In genomic region chr3:14133188-14133800, GRCh38 we compare ENCODE assay signal across 24 cellular contexts. TPM values are rescaled to one million over a fixed set of nuclear protein-coding genes. Genes with fewer than 3 reads are reported as not detected.
DNase-seq lines count a peak whose midpoint lies in the region; ATAC-seq, FAIRE-seq and TF ChIP-seq lines count a peak whose summit lies in the region.
"Had no signal": no experiment of that assay in that cellular context is flagged by ENCODE, and none has a peak within 500 bp of the region (broad histone marks: within the 10 kb centered on the region; RNA-seq: fewer than 3 reads in every experiment).

No MANE protein-coding gene starts in this region.

- in situ Hi-C loops in K562 (cut with MboI), result no loop called here

- DNase-seq in stimulated activated naive CD8-positive, alpha-beta T cell treated with anti-CD3 and anti-CD28 coated beads, Interleukin-15, amount 100 ng/mL, for 72 hours, result no peak
- DNase-seq in K562 (ENCODE audit: extremely low read depth in 1 of 4, low spot score in 3 of 4) (no peak), mesenteric fat pad (ENCODE audit: low spot score) (peak; percentile 79), upper lobe of right lung (no peak), SK-N-DZ (ENCODE audit: low spot score) (no peak), Calu3 (no peak), cerebellar nuclear complex (lab: John Stamatoyannopoulos, UW) (no peak)
- DNase-seq: activated CD4-positive, alpha-beta T cell treated with anti-CD3 and anti-CD28 coated beads, Interleukin-2, amount 10 ng/mL, durations not matched to agents 24 days and 14 days; activated CD8-positive, alpha-beta memory T cell treated with anti-CD3 and anti-CD28 coated beads, Interleukin-2, amount 50 U/mL, for 4 hours; activated naive CD4-positive, alpha-beta T cell treated with anti-CD3 and anti-CD28 coated beads for 36 hours; CD8-positive, alpha-beta T cell; DND-41; heart left ventricle; NCI-H1694 treated with DMSO at 0.1 percent for 48 hours; NCI-H82; right lobe of liver; Right ventricle myocardium superior; thyroid gland had no signal

- no peaks in the 10 kb centered on the region for H3K4me1 ChIP-seq in K562 (replicated peaks in 1 of 2; ENCODE audit: control insufficient read depth in 2 of 2, insufficient read depth in 2 of 2, low read length in 2 of 2)
- no peaks in the 10 kb centered on the region for H3K4me1 ChIP-seq in upper lobe of right lung
- H3K4me1 ChIP-seq: thyroid gland had no signal

- H3K4me3 ChIP-seq in K562, result no peak overlapping the region
- H3K4me3 ChIP-seq in upper lobe of right lung, result no peak overlapping the region
- H3K4me3 ChIP-seq: ascending aorta, heart left ventricle, right lobe of liver, thyroid gland had no signal

- peak overlapping the region; percentile 45 for H3K27ac Mint-ChIP-seq in stimulated activated naive CD8-positive, alpha-beta T cell treated with anti-CD3 and anti-CD28 coated beads, Interleukin-15, Interleukin-2, amounts not matched to agents 100 ng/mL and 50 ng/mL, for 24 hours
- H3K27ac Mint-ChIP-seq in stimulated activated naive CD8-positive, alpha-beta T cell treated with anti-CD3 and anti-CD28 coated beads, Interleukin-15, amount 100 ng/mL, for 72 hours, result peak overlapping the region in 1 of 2 donors; percentile 69
- no peak overlapping the region for H3K27ac Mint-ChIP-seq in Calu3 (ENCODE audit: unreplicated experiment)
- H3K27ac Mint-ChIP-seq: activated CD4-positive, alpha-beta T cell treated with anti-CD3 and anti-CD28 coated beads, Interleukin-2, amount 10 ng/mL, durations not matched to agents 24 days and 14 days; activated naive CD4-positive, alpha-beta T cell treated with anti-CD3 and anti-CD28 coated beads for 36 hours; CD8-positive, alpha-beta T cell had no signal

- H3K9me3 Mint-ChIP-seq in stimulated activated naive CD8-positive, alpha-beta T cell treated with anti-CD3 and anti-CD28 coated beads, Interleukin-15, Interleukin-2, amounts not matched to agents 100 ng/mL and 50 ng/mL, for 24 hours, result no peaks in the 10 kb centered on the region
- no peaks in the 10 kb centered on the region for H3K9me3 Mint-ChIP-seq in stimulated activated naive CD8-positive, alpha-beta T cell treated with anti-CD3 and anti-CD28 coated beads, Interleukin-15, amount 100 ng/mL, for 72 hours
- no peaks in the 10 kb centered on the region for H3K9me3 Mint-ChIP-seq in Calu3 (ENCODE audit: low read depth, unreplicated experiment)
- H3K9me3 Mint-ChIP-seq: activated naive CD4-positive, alpha-beta T cell treated with anti-CD3 and anti-CD28 coated beads for 36 hours; CD8-positive, alpha-beta T cell had no signal

- H3K36me3 Mint-ChIP-seq in stimulated activated naive CD8-positive, alpha-beta T cell treated with anti-CD3 and anti-CD28 coated beads, Interleukin-15, Interleukin-2, amounts not matched to agents 100 ng/mL and 50 ng/mL, for 24 hours (ENCODE audit: low read depth), result peaks cover 73% of the 10 kb centered on the region
- H3K36me3 Mint-ChIP-seq in Calu3 (ENCODE audit: insufficient read depth, unreplicated experiment), result peaks cover 47% of the 10 kb centered on the region

- ATAC-seq in stimulated activated naive CD8-positive, alpha-beta T cell treated with anti-CD3 and anti-CD28 coated beads, Interleukin-15, amount 100 ng/mL, for 72 hours, result no peak
- ATAC-seq in K562 (no peak), upper lobe of right lung (peak; percentile 21)
- ATAC-seq: CD8-positive, alpha-beta T cell; heart left ventricle had no signal

- peaks cover 7% of the 10 kb centered on the region for H3K79me2 ChIP-seq in K562 (ENCODE audit: control insufficient read depth, insufficient read depth, low read length)

- H3K4me2 ChIP-seq in K562 (ENCODE audit: insufficient read depth, low read length), result no peak overlapping the region
- H3K4me2 ChIP-seq: KMS-11 had no signal

- H3K9ac ChIP-seq in K562 (ENCODE audit: insufficient read depth in 1 of 2, low read depth in 2 of 2, low read length in 2 of 2), result no peak overlapping the region
- H3K9ac ChIP-seq: KMS-11 had no signal

- TF ChIP-seq CTCF in K562 (IDR thresholded peaks at IDR 0.05 in 2 of 3, conservative IDR thresholded peaks at IDR 0.05 in 1 of 3; ENCODE audit: insufficient read depth in 2 of 3, low read depth in 1 of 3, low read length in 3 of 3) (no peak), upper lobe of right lung (IDR thresholded peaks at IDR 0.05) (no peak), Calu3 (IDR thresholded peaks at IDR 0.05; ENCODE audit: unreplicated experiment) (no peak)

- no peaks in the 10 kb centered on the region for H3K27me3 Mint-ChIP-seq in stimulated activated naive CD8-positive, alpha-beta T cell treated with anti-CD3 and anti-CD28 coated beads, Interleukin-15, Interleukin-2, amounts not matched to agents 100 ng/mL and 50 ng/mL, for 24 hours
- no peaks in the 10 kb centered on the region for H3K27me3 Mint-ChIP-seq in stimulated activated naive CD8-positive, alpha-beta T cell treated with anti-CD3 and anti-CD28 coated beads, Interleukin-15, amount 100 ng/mL, for 72 hours
- H3K27me3 Mint-ChIP-seq in Calu3 (ENCODE audit: unreplicated experiment), result no peaks in the 10 kb centered on the region
- H3K27me3 Mint-ChIP-seq: activated CD4-positive, alpha-beta T cell treated with anti-CD3 and anti-CD28 coated beads, Interleukin-2, amount 10 ng/mL, durations not matched to agents 24 days and 14 days had no signal

- H3K27ac ChIP-seq in K562 (ENCODE audit: extremely low read depth, low read depth, low read length) (no peak overlapping the region), upper lobe of right lung (no peak overlapping the region)
- H3K27ac ChIP-seq: heart left ventricle, KMS-11, right lobe of liver, thyroid gland had no signal

- no peak for TF ChIP-seq POLR2A in K562 (conservative IDR thresholded peaks at IDR 0.05)

- intact Hi-C loops in K562 (cut with micrococcal nuclease), result no loop called here
- intact Hi-C loops in upper lobe of right lung (cut with DNase I), result no loop called here
- intact Hi-C loops in Calu3 (cut with micrococcal nuclease; ENCODE audit: unreplicated experiment), result no loop called here

- no peak overlapping the region for H2AFZ ChIP-seq in K562 (ENCODE audit: low read depth, low read length)

- H3K9me3 ChIP-seq in K562 (replicated peaks; ENCODE audit: control insufficient read depth, insufficient read depth, low read depth, low read length) (no peaks in the 10 kb centered on the region), upper lobe of right lung (no peaks in the 10 kb centered on the region)
- H3K9me3 ChIP-seq: ascending aorta, heart left ventricle, right lobe of liver, thyroid gland had no signal

- no peaks in the 10 kb centered on the region for H3K9me1 ChIP-seq in K562 (ENCODE audit: control insufficient read depth, insufficient read depth, low read length)

- H4K20me1 ChIP-seq in K562 (replicated peaks; ENCODE audit: control insufficient read depth, insufficient read depth, low read length), result no peaks in the 10 kb centered on the region; the same call in 1 of the 2 replicates

- H3K4me3 Mint-ChIP-seq in stimulated activated naive CD8-positive, alpha-beta T cell treated with anti-CD3 and anti-CD28 coated beads, Interleukin-15, Interleukin-2, amounts not matched to agents 100 ng/mL and 50 ng/mL, for 24 hours, result no peak overlapping the region
- H3K4me3 Mint-ChIP-seq in stimulated activated naive CD8-positive, alpha-beta T cell treated with anti-CD3 and anti-CD28 coated beads, Interleukin-15, amount 100 ng/mL, for 72 hours, result no peak overlapping the region
- H3K4me3 Mint-ChIP-seq in Calu3 (ENCODE audit: low read depth, unreplicated experiment), result no peak overlapping the region
- H3K4me3 Mint-ChIP-seq: activated CD4-positive, alpha-beta T cell treated with anti-CD3 and anti-CD28 coated beads, Interleukin-2, amount 10 ng/mL, durations not matched to agents 24 days and 14 days; activated naive CD4-positive, alpha-beta T cell treated with anti-CD3 and anti-CD28 coated beads for 36 hours; CD8-positive, alpha-beta T cell had no signal

- H3K36me3 ChIP-seq in K562 (ENCODE audit: control insufficient read depth, insufficient read depth, low read length) (peaks cover 89% of the 10 kb centered on the region), upper lobe of right lung (peaks cover 87% of the 10 kb centered on the region)

- CTCF ChIA-PET in K562 (lab: Yijun Ruan, JAX; ENCODE audit: low intra/inter-chr PET ratio), result no interaction called here
- CTCF ChIA-PET in Calu3 (lab: Charles Lee), result interaction anchor here (1.3 kb wide), 1 partner anchor 9 kb away, joined by 4 read pairs; the partner anchor contains the start of genes CHCHD4 and TMEM43

- POLR2A ChIA-PET in K562 (lab: Yijun Ruan, JAX), result interaction anchor here (0.6 to 3.6 kb wide), 4 partner anchors 8 to 12 kb away, joined by 4 to 16 read pairs (median 4); partner anchors contain the start of genes CHCHD4 and TMEM43

- peaks cover 2% of the 10 kb centered on the region for H3K4me1 Mint-ChIP-seq in stimulated activated naive CD8-positive, alpha-beta T cell treated with anti-CD3 and anti-CD28 coated beads, Interleukin-15, Interleukin-2, amounts not matched to agents 100 ng/mL and 50 ng/mL, for 24 hours (ENCODE audit: low read depth)
- H3K4me1 Mint-ChIP-seq in stimulated activated naive CD8-positive, alpha-beta T cell treated with anti-CD3 and anti-CD28 coated beads, Interleukin-15, amount 100 ng/mL, for 72 hours, result peaks cover 3% of the 10 kb centered on the region
- no peaks in the 10 kb centered on the region for H3K4me1 Mint-ChIP-seq in Calu3 (ENCODE audit: low read depth, unreplicated experiment)

- 91% methylated on average over 9 of the region's 10 CpGs for WGBS in K562 (ENCODE audit: insufficient coverage, low coverage, missing lambda C conversion rate)

- BruUV-seq in K562 (replicated peaks; lab: Mats Ljungman, UMichigan) (no TSS peak), Calu3 (replicated peaks; lab: Mats Ljungman, UMichigan) (no TSS peak)

- no peak for FAIRE-seq in K562 (lab: Jason Lieb, UNC)
- FAIRE-seq: endometrium, GM12892, H1 had no signal

- no peak for TF ChIP-seq EP300 in K562 (IDR thresholded peaks at IDR 0.05; ENCODE audit: low read length)

- H3K27me3 ChIP-seq in K562 (ENCODE audit: control insufficient read depth in 2 of 2, insufficient read depth in 2 of 2, low read length in 2 of 2) (no peaks in the 10 kb centered on the region), upper lobe of right lung (no peaks in the 10 kb centered on the region)
- H3K27me3 ChIP-seq: ascending aorta, heart left ventricle, right lobe of liver, thyroid gland had no signal

- no peak for TF ChIP-seq RAD21 in K562 (CRISPR knock-in tag; conservative IDR thresholded peaks at IDR 0.05 in 1 of 2, IDR thresholded peaks at IDR 0.05 in 1 of 2)

RNA-seq across cellular contexts. Expression of gene TMEM43, which starts 8.4 kb away (rescaled TPM):
- 45.4 and 56.1 TPM in 2 replicates for total RNA-seq in K562 (2011; cell fraction: chromatin; rRNA removed; ENCODE audit: low replicate concordance)
- total RNA-seq in K562 (2011; cell fraction: nucleolus; rRNA removed), result 65.7 and 72.4 TPM in 2 replicates
- 57.3 and 58.4 TPM in 2 replicates for total RNA-seq in K562 (2011; cell fraction: nucleoplasm; rRNA removed)
- 35.0 and 49.2 TPM in 2 replicates for total RNA-seq in K562 (2014; rRNA removed)
- total RNA-seq in K562 (2014; rRNA removed; fragmentation: Illumina TruSeq; extraction: Trizol), result 32.9 and 35.7 TPM in 2 replicates
- total RNA-seq in K562 (2015; rRNA removed; fragmentation: Illumina TruSeq; extraction: Trizol), result 41.1 and 42.9 TPM in 2 replicates
- 38.9 and 39.7 TPM in 2 replicates for total RNA-seq in K562 (2021)
- 41.9 and 50.8 TPM in 2 replicates for polyA plus RNA-seq in K562 (2011; rRNA removed)
- 46.0 and 54.1 TPM in 2 replicates for polyA plus RNA-seq in K562 (2011; cell fraction: cytosol; rRNA removed)
- polyA plus RNA-seq in K562 (2011; cell fraction: nucleus; rRNA removed), result 73.1 and 80.6 TPM in 2 replicates
- 32.9 and 33.9 TPM in 2 replicates for polyA plus RNA-seq in K562 (2012)
- polyA plus RNA-seq in K562 (2014; fragmentation: Illumina TruSeq; extraction: Trizol), result 41.5 and 46.1 TPM in 2 replicates
- polyA plus RNA-seq in K562 (2014; fragmentation: Nextera tagmentation; extraction: Ambion mirVana), result 10 to 100 TPM; 16.7 to 29.4 TPM
- polyA plus RNA-seq in K562 (2014; rRNA removed), result 32.7 and 37.5 TPM in 2 replicates
- 32.4 and 38.1 TPM in 2 replicates for polyA minus RNA-seq in K562 (2011; rRNA and poly(A)+ RNA removed)
- polyA minus RNA-seq in K562 (2011; cell fraction: cytosol; rRNA and poly(A)+ RNA removed), result 21.2 TPM in 2 replicates
- 17.1 and 22.2 TPM in 2 replicates for polyA minus RNA-seq in K562 (2011; cell fraction: nucleus; rRNA and poly(A)+ RNA removed)
- 99.3 TPM for total RNA-seq in mesenteric fat pad
- total RNA-seq in upper lobe of right lung, result 86.3 TPM
- polyA plus RNA-seq in SK-N-DZ (2014; cell fraction: cytosol; rRNA removed), result 75.8 and 80.9 TPM in 2 replicates
- 72.5 and 87.5 TPM in 2 replicates for polyA plus RNA-seq in SK-N-DZ (2014; cell fraction: nucleus; rRNA removed)
- 56.2 and 57.0 TPM in 2 replicates for total RNA-seq in Calu3 (2022)

RNA-seq across cellular contexts. Expression of gene CHCHD4, which starts 8.6 kb away (rescaled TPM):
- total RNA-seq in K562 (2011; cell fraction: chromatin; rRNA removed; ENCODE audit: low replicate concordance), result 8.4 and 13.9 TPM in 2 replicates
- 7.5 and 9.3 TPM in 2 replicates for total RNA-seq in K562 (2011; cell fraction: nucleolus; rRNA removed)
- total RNA-seq in K562 (2011; cell fraction: nucleoplasm; rRNA removed), result 11.0 and 15.7 TPM in 2 replicates
- 70.9 and 77.2 TPM in 2 replicates for total RNA-seq in K562 (2014; rRNA removed)
- 70.9 and 79.2 TPM in 2 replicates for total RNA-seq in K562 (2014; rRNA removed; fragmentation: Illumina TruSeq; extraction: Trizol)
- total RNA-seq in K562 (2015; rRNA removed; fragmentation: Illumina TruSeq; extraction: Trizol), result 56.5 and 61.2 TPM in 2 replicates
- total RNA-seq in K562 (2021), result 53.5 and 55.4 TPM in 2 replicates
- polyA plus RNA-seq in K562 (2011; rRNA removed), result 46.2 and 68.4 TPM in 2 replicates
- 27.7 and 40.4 TPM in 2 replicates for polyA plus RNA-seq in K562 (2011; cell fraction: cytosol; rRNA removed)
- polyA plus RNA-seq in K562 (2011; cell fraction: nucleus; rRNA removed), result 15.4 and 19.6 TPM in 2 replicates
- 32.4 and 47.1 TPM in 2 replicates for polyA plus RNA-seq in K562 (2012)
- polyA plus RNA-seq in K562 (2014; fragmentation: Illumina TruSeq; extraction: Trizol), result 89.0 and 105 TPM in 2 replicates
- polyA plus RNA-seq in K562 (2014; fragmentation: Nextera tagmentation; extraction: Ambion mirVana), result 100 to 1,000 TPM; 152 to 225 TPM
- polyA plus RNA-seq in K562 (2014; rRNA removed), result 81.3 and 81.7 TPM in 2 replicates
- 48.2 and 54.4 TPM in 2 replicates for polyA minus RNA-seq in K562 (2011; rRNA and poly(A)+ RNA removed)
- polyA minus RNA-seq in K562 (2011; cell fraction: cytosol; rRNA and poly(A)+ RNA removed), result 19.5 and 24.8 TPM in 2 replicates
- 6.1 and 12.2 TPM in 2 replicates for polyA minus RNA-seq in K562 (2011; cell fraction: nucleus; rRNA and poly(A)+ RNA removed)
- total RNA-seq in mesenteric fat pad, result 18.1 TPM
- total RNA-seq in upper lobe of right lung, result 12.0 TPM
- 36.0 and 42.6 TPM in 2 replicates for polyA plus RNA-seq in SK-N-DZ (2014; cell fraction: cytosol; rRNA removed)
- 19.9 and 26.3 TPM in 2 replicates for polyA plus RNA-seq in SK-N-DZ (2014; cell fraction: nucleus; rRNA removed)
- total RNA-seq in Calu3 (2022), result 14.3 and 16.7 TPM in 2 replicates

RNA-seq across cellular contexts. Expression of gene XPC, which starts 45.1 kb away (rescaled TPM):
- 61.0 and 92.1 TPM in 2 replicates for total RNA-seq in K562 (2011; cell fraction: chromatin; rRNA removed; ENCODE audit: low replicate concordance)
- 32.5 and 33.7 TPM in 2 replicates for total RNA-seq in K562 (2011; cell fraction: nucleolus; rRNA removed)
- total RNA-seq in K562 (2011; cell fraction: nucleoplasm; rRNA removed), result 45.0 and 59.2 TPM in 2 replicates
- total RNA-seq in K562 (2014; rRNA removed) (51.8 and 54.1 TPM in 2 replicates), K562 (2014; rRNA removed; fragmentation: Illumina TruSeq; extraction: Trizol) (41.2 and 49.8 TPM in 2 replicates), K562 (2015; rRNA removed; fragmentation: Illumina TruSeq; extraction: Trizol) (41.3 and 44.2 TPM in 2 replicates), K562 (2021) (44.5 and 54.0 TPM in 2 replicates), mesenteric fat pad (24.8 TPM), upper lobe of right lung (36.1 TPM), Calu3 (2022) (23.8 and 24.3 TPM in 2 replicates)
- polyA plus RNA-seq in K562 (2011; rRNA removed) (25.1 and 25.5 TPM in 2 replicates), K562 (2014; fragmentation: Illumina TruSeq; extraction: Trizol) (54.4 and 54.7 TPM in 2 replicates), K562 (2014; fragmentation: Nextera tagmentation; extraction: Ambion mirVana) (1 to 10 TPM; 3.8 to 4.1 TPM), K562 (2014; rRNA removed) (33.8 and 42.4 TPM in 2 replicates)
- polyA plus RNA-seq in K562 (2011; cell fraction: cytosol; rRNA removed), result 11.7 and 15.8 TPM in 2 replicates
- 76.2 and 81.9 TPM in 2 replicates for polyA plus RNA-seq in K562 (2011; cell fraction: nucleus; rRNA removed)
- polyA plus RNA-seq in K562 (2012), result 41.7 and 44.5 TPM in 2 replicates
- 30.9 and 32.3 TPM in 2 replicates for polyA minus RNA-seq in K562 (2011; rRNA and poly(A)+ RNA removed)
- polyA minus RNA-seq in K562 (2011; cell fraction: cytosol; rRNA and poly(A)+ RNA removed), result 24.0 and 24.8 TPM in 2 replicates
- polyA minus RNA-seq in K562 (2011; cell fraction: nucleus; rRNA and poly(A)+ RNA removed), result 34.9 and 53.4 TPM in 2 replicates
- polyA plus RNA-seq in SK-N-DZ (2014; cell fraction: cytosol; rRNA removed), result 32.3 and 35.1 TPM in 2 replicates
- polyA plus RNA-seq in SK-N-DZ (2014; cell fraction: nucleus; rRNA removed), result 50.3 and 63.1 TPM in 2 replicates

RNA-seq across cellular contexts. Expression of gene LSM3, which starts 45.3 kb away (rescaled TPM):
- 11.3 and 17.2 TPM in 2 replicates for total RNA-seq in K562 (2011; cell fraction: chromatin; rRNA removed; ENCODE audit: low replicate concordance)
- total RNA-seq in K562 (2011; cell fraction: nucleolus; rRNA removed), result 7.4 and 9.3 TPM in 2 replicates
- total RNA-seq in K562 (2011; cell fraction: nucleoplasm; rRNA removed), result 14.2 and 25.6 TPM in 2 replicates
- total RNA-seq in K562 (2014; rRNA removed) (32.6 and 33.8 TPM in 2 replicates), K562 (2014; rRNA removed; fragmentation: Illumina TruSeq; extraction: Trizol) (64.7 and 73.9 TPM in 2 replicates), K562 (2015; rRNA removed; fragmentation: Illumina TruSeq; extraction: Trizol) (54.4 and 61.2 TPM in 2 replicates), K562 (2021) (38.5 and 46.4 TPM in 2 replicates), mesenteric fat pad (10.0 TPM), upper lobe of right lung (8.8 TPM), Calu3 (2022) (16.7 and 17.7 TPM in 2 replicates)
- polyA plus RNA-seq in K562 (2011; rRNA removed) (34.0 and 48.7 TPM in 2 replicates), K562 (2014; fragmentation: Illumina TruSeq; extraction: Trizol) (48.6 and 55.2 TPM in 2 replicates), K562 (2014; fragmentation: Nextera tagmentation; extraction: Ambion mirVana) (100 to 1,000 TPM; 180 to 203 TPM), K562 (2014; rRNA removed) (61.6 and 75.1 TPM in 2 replicates)
- polyA plus RNA-seq in K562 (2011; cell fraction: cytosol; rRNA removed), result 3.6 and 12.9 TPM in 2 replicates
- 3.1 and 6.0 TPM in 2 replicates for polyA plus RNA-seq in K562 (2011; cell fraction: nucleus; rRNA removed)
- 31.9 and 61.8 TPM in 2 replicates for polyA plus RNA-seq in K562 (2012)
- 14.8 and 16.0 TPM in 2 replicates for polyA minus RNA-seq in K562 (2011; rRNA and poly(A)+ RNA removed)
- polyA minus RNA-seq in K562 (2011; cell fraction: cytosol; rRNA and poly(A)+ RNA removed), result 4.3 and 6.0 TPM in 2 replicates
- 5.5 and 7.6 TPM in 2 replicates for polyA minus RNA-seq in K562 (2011; cell fraction: nucleus; rRNA and poly(A)+ RNA removed)
- 42.8 and 54.0 TPM in 2 replicates for polyA plus RNA-seq in SK-N-DZ (2014; cell fraction: cytosol; rRNA removed)
- 31.0 and 39.0 TPM in 2 replicates for polyA plus RNA-seq in SK-N-DZ (2014; cell fraction: nucleus; rRNA removed)
